ENCODE assay signal across 1 cellular context in genomic region chr1:167984886-167985489, GRCh38.
TF ChIP-seq lines count a peak whose summit lies in the region.

No MANE protein-coding gene starts in this region.

TF ChIP-seq in K562, 482 proteins besides CTCF, POLR2A, EP300 and RAD21 (continued from another document and continues in another):
- no peak for TF ChIP-seq ZNF507 (tag; conservative IDR thresholded peaks at IDR 0.05)
- TF ChIP-seq EZH2 (IDR thresholded peaks at IDR 0.05; ENCODE audit: borderline replicate concordance, low read depth, low read length): no peak
- TF ChIP-seq CLOCK (CRISPR knock-in tag; IDR thresholded peaks at IDR 0.05; ENCODE audit: borderline replicate concordance): 0 out of 2 replicates have a peak, but pooled peaks have one; percentile 32
- TF ChIP-seq NFYB (IDR thresholded peaks at IDR 0.05; ENCODE audit: extremely low read depth, insufficient read length): no peak
- TF ChIP-seq SP2 (IDR thresholded peaks at IDR 0.05; ENCODE audit: extremely low read depth, low read depth, low read length, poor library complexity, severe bottlenecking): no peak
- TF ChIP-seq ZNF551 (CRISPR knock-in tag; IDR thresholded peaks at IDR 0.05): no peak
- peak; percentile 81; the same call in 1 of the 2 replicates for TF ChIP-seq POLR2AphosphoS5 (IDR thresholded peaks at IDR 0.05; ENCODE audit: control insufficient read depth, insufficient read depth, low read depth, low read length)
- peak; percentile 97 for TF ChIP-seq HES1 (IDR thresholded peaks at IDR 0.05; ENCODE audit: low read depth)
- TF ChIP-seq HCFC1 (IDR thresholded peaks at IDR 0.05; ENCODE audit: low read depth, low read length): no peak
- TF ChIP-seq HMG20A (CRISPR knock-in tag; conservative IDR thresholded peaks at IDR 0.05): no peak
- peak; percentile 94 for TF ChIP-seq CBFA2T3 (IDR thresholded peaks at IDR 0.05)
- TF ChIP-seq ZEB2 (IDR thresholded peaks at IDR 0.05): peak; percentile 76
- no peak for TF ChIP-seq BRD4 (IDR thresholded peaks at IDR 0.05)
- peak; percentile 98 for TF ChIP-seq SMARCA4 (IDR thresholded peaks at IDR 0.05)
- no peak for TF ChIP-seq ZNF75A (CRISPR knock-in tag; IDR thresholded peaks at IDR 0.05)
- TF ChIP-seq GABPA (tag; conservative IDR thresholded peaks at IDR 0.05; ENCODE audit: low read depth): no peak
- peak; percentile 99 for TF ChIP-seq MYC (IDR thresholded peaks at IDR 0.05; ENCODE audit: low read depth, low read length)
- 0 out of 2 replicates have a peak, but pooled peaks have one; percentile 85 for TF ChIP-seq MYC (CRISPR knock-in tag; IDR thresholded peaks at IDR 0.05; ENCODE audit: borderline replicate concordance, low read depth)
- TF ChIP-seq PURB (CRISPR knock-in tag; IDR thresholded peaks at IDR 0.05; ENCODE audit: low read depth): no peak
- TF ChIP-seq ZBTB8A (IDR thresholded peaks at IDR 0.05; ENCODE audit: partially characterized antibody): no peak
- peak; percentile 76 for TF ChIP-seq MEF2D (tag; conservative IDR thresholded peaks at IDR 0.05; ENCODE audit: low read depth)
- 0 out of 2 replicates have a peak, but pooled peaks have one; percentile 57 for TF ChIP-seq ZNF263 (CRISPR knock-in tag; IDR thresholded peaks at IDR 0.05; ENCODE audit: borderline replicate concordance)
- peak; percentile 90 for TF ChIP-seq NCOR1 (IDR thresholded peaks at IDR 0.05)
- peak; percentile 36; the same call in 1 of the 2 replicates for TF ChIP-seq KLF1 (tag; IDR thresholded peaks at IDR 0.05)
- TF ChIP-seq THAP12 (CRISPR knock-in tag; IDR thresholded peaks at IDR 0.05): no peak
- TF ChIP-seq MAX (CRISPR knock-in tag; IDR thresholded peaks at IDR 0.05): peak; percentile 100
- no peak for TF ChIP-seq MCM2 (IDR thresholded peaks at IDR 0.05; ENCODE audit: low read depth)
- no peak for TF ChIP-seq NR4A1 (CRISPR knock-in tag; IDR thresholded peaks at IDR 0.05)
- TF ChIP-seq NR4A1 (tag; IDR thresholded peaks at IDR 0.05): 0 out of 2 replicates have a peak, but pooled peaks have one; percentile 54
- TF ChIP-seq RFX7 (CRISPR knock-in tag; IDR thresholded peaks at IDR 0.05): no peak
- no peak for TF ChIP-seq HNRNPUL1 (IDR thresholded peaks at IDR 0.05; ENCODE audit: low read length)
- peak; percentile 58; the same call in 1 of the 2 replicates for TF ChIP-seq PYGO2 (tag; IDR thresholded peaks at IDR 0.05)
- TF ChIP-seq CBX8 (IDR thresholded peaks at IDR 0.05; ENCODE audit: borderline replicate concordance, extremely low read depth, low read depth, low read length, poor library complexity, severe bottlenecking): no peak
- no peak; the same call in 1 of the 2 replicates for TF ChIP-seq ZKSCAN1 (IDR thresholded peaks at IDR 0.05; ENCODE audit: low read depth, low read length)
- no peak for TF ChIP-seq PPARD (CRISPR knock-in tag; IDR thresholded peaks at IDR 0.05)
- no peak for TF ChIP-seq PTBP1 (IDR thresholded peaks at IDR 0.05; ENCODE audit: low read depth, low read length)
- no peak for TF ChIP-seq POLR2AphosphoS2 (IDR thresholded peaks at IDR 0.05; ENCODE audit: low read length)
- no peak for TF ChIP-seq POU5F1 (IDR thresholded peaks at IDR 0.05; ENCODE audit: borderline replicate concordance, low read depth, low read length, partially characterized antibody)
- TF ChIP-seq STAT6 (CRISPR knock-in tag; IDR thresholded peaks at IDR 0.05): no peak
- TF ChIP-seq ZNF318 (IDR thresholded peaks at IDR 0.05; ENCODE audit: borderline replicate concordance in 1 of 2, low read depth in 1 of 2): peak in 1 of 2 experiments; percentile 96; a peak in 2 of 4 replicates
- TF ChIP-seq HNRNPLL (IDR thresholded peaks at IDR 0.05; ENCODE audit: low read depth, low read length, poor library complexity, severe bottlenecking): no peak
- TF ChIP-seq TCFL5 (CRISPR knock-in tag; conservative IDR thresholded peaks at IDR 0.05): no peak
- TF ChIP-seq BACH1 (tag; IDR thresholded peaks at IDR 0.05): peak; percentile 60; the same call in 1 of the 2 replicates
- no peak for TF ChIP-seq STAG1 (CRISPR knock-in tag; IDR thresholded peaks at IDR 0.05; ENCODE audit: borderline replicate concordance)
- TF ChIP-seq ATF6 (CRISPR knock-in tag; IDR thresholded peaks at IDR 0.05): no peak
